In genomic region chr10:124697837-124698559, GRCh38 we compare ENCODE assay signal across 8 cellular contexts. TPM values are rescaled to one million over a fixed set of nuclear protein-coding genes. Genes with fewer than 3 reads are reported as not detected.
A peak's percentile ranks its signal among the peaks of the same experiment; 100 is the strongest.
DNase-seq lines count a peak whose midpoint lies in the region; TF ChIP-seq lines count a peak whose summit lies in the region.

No MANE protein-coding gene starts in this region.

- H3K36me3 ChIP-seq in Karpas-422 (ENCODE audit: insufficient read depth, low read length) = peaks cover 58% of the 10 kb centered on the region
- peaks cover 0 to 22% of the 10 kb centered on the region in 2 donors for H3K36me3 ChIP-seq in adrenal gland (replicated peaks in 1 of 2)
- peaks cover 5 to 9% (median 8%) of the 10 kb centered on the region in 3 donors for H3K36me3 ChIP-seq in skeletal muscle tissue (ENCODE audit: control insufficient read depth in 3 of 3, insufficient read depth in 3 of 3, low read length in 3 of 3)
- no peaks in the 10 kb centered on the region for H3K36me3 ChIP-seq in PC-9 (ENCODE audit: low read depth)

- no peaks in the 10 kb centered on the region for H3K27me3 ChIP-seq in Karpas-422 (ENCODE audit: low read length)
- no peaks in the 10 kb centered on the region for H3K27me3 ChIP-seq in adrenal gland
- no peaks in the 10 kb centered on the region for H3K27me3 ChIP-seq in skeletal muscle tissue (ENCODE audit: control insufficient read depth in 3 of 3, insufficient read depth in 3 of 3, low read length in 3 of 3)
- no peaks in the 10 kb centered on the region for H3K27me3 ChIP-seq in PC-9 (ENCODE audit: insufficient read depth, low read depth)

- CTCF ChIA-PET in PC-9 (lab: Charles Lee) = no interaction called here

- H3K9ac ChIP-seq in Karpas-422 (ENCODE audit: low read length) = no peak overlapping the region
- peak overlapping the region in 2 of 3 donors; percentile 50 to 57 for H3K9ac ChIP-seq in skeletal muscle tissue (ENCODE audit: low read depth in 1 of 3, low read length in 3 of 3)

- TF ChIP-seq CTCF in adrenal gland (IDR thresholded peaks at IDR 0.05) (no peak), PC-9 (conservative IDR thresholded peaks at IDR 0.05) (no peak), glutamatergic neuron (IDR thresholded peaks at IDR 0.05; ENCODE audit: partially characterized antibody, unreplicated experiment) (no peak)

- peaks cover 39% of the 10 kb centered on the region for H3K4me1 Mint-ChIP-seq in glutamatergic neuron (ENCODE audit: low read depth, unreplicated experiment)

- H2AFZ ChIP-seq in Karpas-422 (ENCODE audit: low read length) (no peak overlapping the region), PC-9 (no peak overlapping the region)

- POLR2A ChIA-PET in PC-9 (lab: Charles Lee; ENCODE audit: unreplicated experiment) = no interaction called here

- 81 to 87% (median 84%) methylated on average over 8 to 13 of the region's 13 CpGs for WGBS in adrenal gland, 4 donors

- H3K27ac ChIP-seq in Karpas-422 (ENCODE audit: low read length) = peak overlapping the region; percentile 24; the same call in 1 of the 2 replicates
- H3K27ac ChIP-seq in adrenal gland = peak overlapping the region in 3 of 5 donors; percentile 25 to 98 (median 52)
- peak overlapping the region; percentile 51 for H3K27ac ChIP-seq in skeletal muscle tissue (ENCODE audit: low read depth, low read length)
- no peak overlapping the region for H3K27ac ChIP-seq in PC-9

- H3K4me1 ChIP-seq in Karpas-422 (ENCODE audit: low read length) (peaks cover 55% of the 10 kb centered on the region), adrenal gland (replicated peaks in 1 of 2) (peaks cover 49 to 88% of the 10 kb centered on the region in 2 donors), skeletal muscle tissue (ENCODE audit: control insufficient read depth in 3 of 3, insufficient read depth in 3 of 3, low read length in 3 of 3) (peaks cover 77 to 86% (median 79%) of the 10 kb centered on the region in 3 donors), PC-9 (replicated peaks; ENCODE audit: insufficient read depth) (no peaks in the 10 kb centered on the region)

- peaks cover 11% of the 10 kb centered on the region for H3K9me3 Mint-ChIP-seq in glutamatergic neuron (ENCODE audit: unreplicated experiment)

- H3K36me3 Mint-ChIP-seq in glutamatergic neuron (ENCODE audit: unreplicated experiment) = no peaks in the 10 kb centered on the region

- peaks cover 22% of the 10 kb centered on the region; the same call in 1 of the 2 replicates for H4K20me1 ChIP-seq in Karpas-422 (ENCODE audit: insufficient read depth, low read depth, low read length)
- no peaks in the 10 kb centered on the region for H4K20me1 ChIP-seq in PC-9 (ENCODE audit: insufficient read depth)

- peaks cover 96% of the 10 kb centered on the region for H3K79me2 ChIP-seq in Karpas-422 (ENCODE audit: low read length)
- H3K79me2 ChIP-seq in PC-9 (ENCODE audit: low read depth) = no peaks in the 10 kb centered on the region

- peak; percentile 27 for TF ChIP-seq POLR2A in GM15510 (IDR thresholded peaks at IDR 0.05; ENCODE audit: borderline replicate concordance, extremely low read depth, insufficient read length)
- TF ChIP-seq POLR2A in adrenal gland (IDR thresholded peaks at IDR 0.05) = no peak

- intact Hi-C loops in adrenal gland (cut with DNase I) (no loop called here), PC-9 (cut with micrococcal nuclease; ENCODE audit: unreplicated experiment) (no loop called here)

- H3K4me3 ChIP-seq in Karpas-422 (ENCODE audit: low read length) (no peak overlapping the region), adrenal gland (no peak overlapping the region), skeletal muscle tissue (ENCODE audit: low read length in 3 of 3) (no peak overlapping the region), PC-9 (no peak overlapping the region)

- DNase-seq in Karpas-422 (no peak), adrenal gland (no peak), PC-9 (no peak), glutamatergic neuron (no peak), medulla oblongata (ENCODE audit: extremely low spot score) (no peak), HK-2 (ENCODE audit: unreplicated experiment) (no peak)

- H3K4me3 Mint-ChIP-seq in glutamatergic neuron (ENCODE audit: unreplicated experiment) = no peak overlapping the region

- BruUV-seq in PC-9 (replicated peaks; lab: Mats Ljungman, UMichigan) = no TSS peak

- no peaks in the 10 kb centered on the region for H3K9me3 ChIP-seq in Karpas-422 (ENCODE audit: low read length)
- no peaks in the 10 kb centered on the region for H3K9me3 ChIP-seq in adrenal gland (replicated peaks in 1 of 3)
- no peaks in the 10 kb centered on the region for H3K9me3 ChIP-seq in skeletal muscle tissue (ENCODE audit: control insufficient read depth in 3 of 3, low read length in 3 of 3)
- H3K9me3 ChIP-seq in PC-9 (ENCODE audit: insufficient read depth, low read depth) = no peaks in the 10 kb centered on the region

- no peak overlapping the region for H3K4me2 ChIP-seq in Karpas-422 (ENCODE audit: low read depth, low read length, poor library complexity, severe bottlenecking)
- no peak overlapping the region for H3K4me2 ChIP-seq in PC-9

- H3K9me2 ChIP-seq in Karpas-422 (replicated peaks; ENCODE audit: insufficient read depth, low read length) (no peaks in the 10 kb centered on the region), PC-9 (ENCODE audit: insufficient read depth) (no peaks in the 10 kb centered on the region)

- H3F3A ChIP-seq in PC-9 (ENCODE audit: insufficient read depth, low read depth) = no peaks in the 10 kb centered on the region

- H3K27me3 Mint-ChIP-seq in glutamatergic neuron (ENCODE audit: unreplicated experiment) = peaks cover 4% of the 10 kb centered on the region

- no peak overlapping the region for H3K27ac Mint-ChIP-seq in glutamatergic neuron (ENCODE audit: unreplicated experiment)

RNA-seq across cellular contexts. Expression of gene FAM53B, which starts 46.2 kb away (rescaled TPM):
- 72.5 and 148 TPM in 2 replicates for total RNA-seq in Karpas-422 (2014; rRNA removed; shearing (Covaris generic); ENCODE audit: low replicate concordance)
- total RNA-seq in adrenal gland = 10 to 100 TPM; 37.7 to 90.9 (median 82.3) TPM
- 10 to 100 TPM; 15.1 to 56.7 (median 17.8) TPM for polyA plus RNA-seq in adrenal gland
- 32.4 TPM for total RNA-seq in skeletal muscle tissue
- total RNA-seq in PC-9 (2021) = 9.0 and 9.8 TPM in 2 replicates
- 30.5 TPM for total RNA-seq in glutamatergic neuron (ENCODE audit: unreplicated experiment)
